20 cellular contexts compared by ENCODE assay signal in the genomic region with DNA sequence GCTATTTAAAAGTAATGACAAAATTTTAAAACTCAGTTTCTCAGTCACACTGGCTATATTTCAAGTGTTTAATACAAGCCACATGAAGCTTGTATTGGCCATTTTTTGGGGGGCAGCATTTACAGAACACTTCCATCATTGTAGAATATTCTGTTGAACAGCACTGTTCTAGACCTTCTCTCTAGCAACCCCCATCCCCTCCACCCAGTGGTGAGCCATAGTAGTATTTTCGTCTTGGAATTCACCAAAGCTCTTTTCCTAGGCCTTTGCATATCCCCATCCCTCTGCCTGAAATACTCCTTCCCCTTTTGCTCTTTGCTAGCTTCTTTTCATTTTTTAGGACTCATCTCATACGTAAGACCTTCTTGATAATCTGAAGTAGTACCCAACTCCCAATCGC.
A peak's percentile ranks its signal among the peaks of the same experiment; 100 is the strongest.
DNase-seq lines count a peak whose midpoint lies in the region; ATAC-seq and TF ChIP-seq lines count a peak whose summit lies in the region.
"Had no signal": no experiment of that assay in that cellular context is flagged by ENCODE, and none has a peak within 500 bp of the region (broad histone marks: within the 10 kb centered on the region; RNA-seq: fewer than 3 reads in every experiment).

No MANE protein-coding gene starts in this region.

- WGBS in body of pancreas, 2 donors = 93 to 95% methylated on average over 3 of the region's 3 CpGs
- 92% methylated on average over 3 of the region's 3 CpGs for WGBS in right cardiac atrium

- H3K9me3 ChIP-seq in upper lobe of right lung = no peaks in the 10 kb centered on the region
- H3K9me3 ChIP-seq in body of pancreas = no peaks in the 10 kb centered on the region
- no peaks in the 10 kb centered on the region for H3K9me3 ChIP-seq in right cardiac atrium (ENCODE audit: control insufficient read depth, low read length)
- H3K9me3 ChIP-seq: BLaER1 treated with 17β-estradiol and CSF1 and Interleukin-3, amounts not matched to agents 10 nM and 100 nM had no signal

- H3K27me3 ChIP-seq in upper lobe of right lung (no peaks in the 10 kb centered on the region), body of pancreas (no peaks in the 10 kb centered on the region), right cardiac atrium (ENCODE audit: control insufficient read depth, insufficient read depth) (no peaks in the 10 kb centered on the region)
- H3K27me3 ChIP-seq: BLaER1 treated with 17β-estradiol and CSF1 and Interleukin-3, amounts not matched to agents 10 nM and 100 nM had no signal

- peaks cover 20% of the 10 kb centered on the region for H3K36me3 Mint-ChIP-seq in activated naive CD4-positive, alpha-beta T cell treated with anti-CD3 and anti-CD28 coated beads, Interleukin-2, amount 50 U/mL, for 24 hours
- peaks cover 8 to 14% of the 10 kb centered on the region in 2 donors for H3K36me3 Mint-ChIP-seq in activated naive CD4-positive, alpha-beta T cell treated with anti-CD3 and anti-CD28 coated beads, Interleukin-2, amount 50 U/mL, for 72 hours
- H3K36me3 Mint-ChIP-seq in WTC11 = peaks cover 22% of the 10 kb centered on the region
- H3K36me3 Mint-ChIP-seq in activated naive CD8-positive, alpha-beta T cell treated with anti-CD3 and anti-CD28 coated beads for 36 hours = peaks cover 17% of the 10 kb centered on the region

- H3K36me3 ChIP-seq in upper lobe of right lung (peaks cover 22% of the 10 kb centered on the region), body of pancreas (replicated peaks in 1 of 2; ENCODE audit: insufficient read depth in 1 of 2, low read depth in 2 of 2) (peaks cover 0 to 7% of the 10 kb centered on the region in 2 donors)

- POLR2A ChIA-PET in WTC11 (lab: Charles Lee) = no interaction called here

- H3K4me1 ChIP-seq in upper lobe of right lung (peaks cover 4% of the 10 kb centered on the region), body of pancreas (no peaks in the 10 kb centered on the region), right cardiac atrium (ENCODE audit: control insufficient read depth, insufficient read depth, low read length) (no peaks in the 10 kb centered on the region)

- H3K27ac Mint-ChIP-seq in activated naive CD4-positive, alpha-beta T cell treated with anti-CD3 and anti-CD28 coated beads, Interleukin-2, amount 50 U/mL, for 24 hours = peak overlapping the region; percentile 1
- peak overlapping the region in 1 of 2 donors; percentile 57 for H3K27ac Mint-ChIP-seq in activated naive CD4-positive, alpha-beta T cell treated with anti-CD3 and anti-CD28 coated beads, Interleukin-2, amount 50 U/mL, for 72 hours
- H3K27ac Mint-ChIP-seq in WTC11 = no peak overlapping the region
- H3K27ac Mint-ChIP-seq in activated naive CD8-positive, alpha-beta T cell treated with anti-CD3 and anti-CD28 coated beads for 36 hours = no peak overlapping the region

- no peak for DNase-seq in activated naive CD4-positive, alpha-beta T cell treated with anti-CD3 and anti-CD28 coated beads, Interleukin-2, amount 50 U/mL, for 72 hours (ENCODE audit: low spot score in 2 of 2)
- DNase-seq in WTC11 (ENCODE audit: low spot score) = no peak
- peak; percentile 29 for DNase-seq in iPS-NIHi7 (ENCODE audit: extremely low spot score)
- no peak for DNase-seq in upper lobe of right lung
- no peak for DNase-seq in body of pancreas
- no peak for DNase-seq in activated naive CD8-positive, alpha-beta T cell treated with anti-CD3 and anti-CD28 coated beads for 36 hours
- no peak for DNase-seq in right cardiac atrium
- DNase-seq: 8988T; Calu3; CD4-positive, alpha-beta memory T cell; DMS153; GOT3; Karpas-422; NCI-H1417; NCI-H1694 treated with DMSO at 0.1 percent for 48 hours; NCI-H69; NK-92 treated with Interleukin-12 subunit alpha and Interleukin-12 subunit beta, amount 100 ng/mL, for 24 hours; SIG-M5 had no signal

- ATAC-seq in activated naive CD4-positive, alpha-beta T cell treated with anti-CD3 and anti-CD28 coated beads, Interleukin-2, amount 50 U/mL, for 72 hours = no peak
- ATAC-seq in WTC11 (peak; percentile 82), upper lobe of right lung (no peak), body of pancreas (no peak), right cardiac atrium (no peak)

- TF ChIP-seq POLR2A in body of pancreas (IDR thresholded peaks at IDR 0.05) = no peak

- CTCF ChIA-PET in WTC11 (lab: Charles Lee) = interaction anchor here (0.6 to 2.9 kb wide), 7 partner anchors 8 to 368 kb away, joined by 3 to 10 read pairs (median 4); no protein-coding TSS in a partner anchor

- peaks cover 9% of the 10 kb centered on the region for H3K4me1 Mint-ChIP-seq in activated naive CD4-positive, alpha-beta T cell treated with anti-CD3 and anti-CD28 coated beads, Interleukin-2, amount 50 U/mL, for 24 hours
- H3K4me1 Mint-ChIP-seq in WTC11 = no peaks in the 10 kb centered on the region
- no peaks in the 10 kb centered on the region for H3K4me1 Mint-ChIP-seq in activated naive CD8-positive, alpha-beta T cell treated with anti-CD3 and anti-CD28 coated beads for 36 hours

- H3K27ac ChIP-seq in upper lobe of right lung = no peak overlapping the region
- H3K27ac ChIP-seq in body of pancreas = no peak overlapping the region
- no peak overlapping the region for H3K27ac ChIP-seq in right cardiac atrium (ENCODE audit: low read length)
- H3K27ac ChIP-seq: BLaER1 treated with 17β-estradiol and CSF1 and Interleukin-3, amounts not matched to agents 10 nM and 100 nM had no signal

- no peak for TF ChIP-seq CTCF in WTC11 (IDR thresholded peaks at IDR 0.05)
- TF ChIP-seq CTCF in upper lobe of right lung (IDR thresholded peaks at IDR 0.05) = no peak
- no peak for TF ChIP-seq CTCF in body of pancreas (IDR thresholded peaks at IDR 0.05)

- intact Hi-C loops in upper lobe of right lung (cut with DNase I) = no loop called here
- intact Hi-C loops in body of pancreas (cut with DNase I) = no loop called here
- intact Hi-C loops in right cardiac atrium (cut with DNase I) = no loop called here

- no peaks in the 10 kb centered on the region for H3K27me3 Mint-ChIP-seq in activated naive CD4-positive, alpha-beta T cell treated with anti-CD3 and anti-CD28 coated beads, Interleukin-2, amount 50 U/mL, for 24 hours
- H3K27me3 Mint-ChIP-seq in WTC11 (ENCODE audit: low read depth) = no peaks in the 10 kb centered on the region
- H3K27me3 Mint-ChIP-seq in activated naive CD8-positive, alpha-beta T cell treated with anti-CD3 and anti-CD28 coated beads for 36 hours = no peaks in the 10 kb centered on the region
- H3K27me3 Mint-ChIP-seq: CD4-positive, alpha-beta memory T cell had no signal

- H3K4me3 Mint-ChIP-seq in activated naive CD4-positive, alpha-beta T cell treated with anti-CD3 and anti-CD28 coated beads, Interleukin-2, amount 50 U/mL, for 24 hours = no peak overlapping the region
- no peak overlapping the region for H3K4me3 Mint-ChIP-seq in WTC11
- no peak overlapping the region for H3K4me3 Mint-ChIP-seq in activated naive CD8-positive, alpha-beta T cell treated with anti-CD3 and anti-CD28 coated beads for 36 hours
- H3K4me3 Mint-ChIP-seq: CD4-positive, alpha-beta memory T cell had no signal

- H3K4me3 ChIP-seq in upper lobe of right lung = no peak overlapping the region
- H3K4me3 ChIP-seq in body of pancreas = no peak overlapping the region
- no peak overlapping the region for H3K4me3 ChIP-seq in right cardiac atrium (ENCODE audit: low read length)
- H3K4me3 ChIP-seq: BLaER1 treated with 17β-estradiol and CSF1 and Interleukin-3, amounts not matched to agents 10 nM and 100 nM had no signal

- H3K9me3 Mint-ChIP-seq in activated naive CD4-positive, alpha-beta T cell treated with anti-CD3 and anti-CD28 coated beads, Interleukin-2, amount 50 U/mL, for 24 hours = no peaks in the 10 kb centered on the region
- H3K9me3 Mint-ChIP-seq in activated naive CD4-positive, alpha-beta T cell treated with anti-CD3 and anti-CD28 coated beads, Interleukin-2, amount 50 U/mL, for 72 hours = no peaks in the 10 kb centered on the region
- H3K9me3 Mint-ChIP-seq in WTC11 = no peaks in the 10 kb centered on the region
- no peaks in the 10 kb centered on the region for H3K9me3 Mint-ChIP-seq in activated naive CD8-positive, alpha-beta T cell treated with anti-CD3 and anti-CD28 coated beads for 36 hours
- H3K9me3 Mint-ChIP-seq: CD4-positive, alpha-beta memory T cell had no signal

TF ChIP-seq in WTC11, 78 proteins besides CTCF, POLR2A, EP300 and RAD21:
- TF ChIP-seq SP1 (CRISPR knock-in tag; conservative IDR thresholded peaks at IDR 0.05) (no peak), ZNF396 (CRISPR knock-in tag; IDR thresholded peaks at IDR 0.05; ENCODE audit: borderline replicate concordance) (no peak), TEAD4 (CRISPR knock-in tag; IDR thresholded peaks at IDR 0.05) (no peak), ZNF138 (CRISPR knock-in tag; conservative IDR thresholded peaks at IDR 0.05) (no peak), MXD4 (CRISPR knock-in tag; IDR thresholded peaks at IDR 0.05; ENCODE audit: borderline replicate concordance) (no peak), MYBL2 (CRISPR knock-in tag; IDR thresholded peaks at IDR 0.05) (no peak), MAX (CRISPR knock-in tag; IDR thresholded peaks at IDR 0.05) (no peak), GRHL2 (CRISPR knock-in tag; IDR thresholded peaks at IDR 0.05; ENCODE audit: insufficient replicate concordance, severe bottlenecking) (no peak)
